8 cellular contexts compared by ENCODE assay signal in the genomic region with DNA sequence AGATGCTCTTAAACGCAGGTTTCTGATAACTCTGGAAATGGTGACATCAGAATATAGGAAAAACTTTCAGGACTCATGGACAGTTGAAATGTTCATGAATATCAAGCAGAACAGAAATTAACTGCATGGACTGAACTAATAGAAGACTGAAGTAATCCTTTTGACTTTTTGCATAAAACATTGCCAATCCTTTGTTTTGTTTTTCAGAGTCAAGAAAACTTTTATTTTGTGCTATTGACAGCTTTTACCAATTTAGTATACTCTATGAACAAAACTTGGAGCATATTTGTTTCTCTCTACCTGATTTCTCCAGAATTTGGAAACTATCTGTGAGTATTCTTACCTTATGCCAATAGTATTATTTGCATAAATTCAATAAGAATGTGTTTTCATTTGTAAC.
"Had no signal": no experiment of that assay in that cellular context is flagged by ENCODE, and none has a peak within 500 bp of the region (broad histone marks: within the 10 kb centered on the region; RNA-seq: fewer than 3 reads in every experiment).

No MANE protein-coding gene starts in this region.

- H3K4me3 Mint-ChIP-seq: GM23338, H9, HFFc6 had no signal

- H3K4me1 Mint-ChIP-seq: GM23338, H9 had no signal

- H3K4me3 ChIP-seq: GM23248, GM23338, HAP-1 had no signal

- H3K36me3 ChIP-seq: HAP-1 had no signal

- H3K9me3 ChIP-seq: HAP-1 had no signal

- H3K4me2 ChIP-seq: GM23338 had no signal

- H3K9ac ChIP-seq: GM23248 had no signal

- H3K4me1 ChIP-seq: HAP-1 had no signal

- H3K27ac ChIP-seq: GM23248 had no signal

- DNase-seq: GM23248, GOT3, H7, H9, HCEC 1CT, HFFc6 had no signal

- H3K27ac Mint-ChIP-seq: GM23338, H9, HFFc6 had no signal

- H2AFZ ChIP-seq: GM23248, GM23338 had no signal
